Comparison of ENCODE assay signal across 12 cellular contexts in the genomic region with DNA sequence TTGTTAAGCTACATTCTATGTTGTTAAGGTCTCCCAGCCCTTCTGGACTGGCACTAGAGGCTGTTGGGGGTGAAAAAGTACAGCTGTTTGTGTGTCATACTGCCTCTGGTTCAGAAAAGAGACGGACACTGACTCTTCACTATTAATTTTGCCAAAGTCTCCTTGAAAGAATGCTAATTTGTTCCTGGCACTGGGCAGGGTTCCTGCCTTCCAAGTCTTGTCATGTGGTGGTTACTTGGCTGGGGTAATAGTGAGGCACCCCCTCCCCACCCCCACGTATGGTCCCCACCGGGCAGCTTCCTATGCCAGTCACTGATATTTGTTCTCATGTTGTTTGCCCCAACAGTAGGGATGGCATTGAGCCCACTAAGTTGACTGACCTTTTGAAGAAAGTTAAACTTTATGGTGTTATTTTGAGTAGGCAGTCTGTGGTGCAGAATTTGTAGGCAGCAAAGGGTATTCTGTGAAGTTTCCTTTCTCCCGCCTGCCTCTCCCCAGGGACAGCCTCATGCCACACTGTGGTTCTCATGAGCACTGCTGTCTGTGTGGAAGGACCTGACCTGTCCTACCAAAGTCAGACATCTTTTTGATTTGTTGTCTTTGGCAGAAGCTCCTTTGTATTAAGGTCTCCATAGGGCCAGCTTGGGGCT. TPM values are rescaled to one million over a fixed set of nuclear protein-coding genes. Genes with fewer than 3 reads are reported as not detected.
A peak's percentile ranks its signal among the peaks of the same experiment; 100 is the strongest.
DNase-seq lines count a peak whose midpoint lies in the region; ATAC-seq and TF ChIP-seq lines count a peak whose summit lies in the region.
"Had no signal": no experiment of that assay in that cellular context is flagged by ENCODE, and none has a peak within 500 bp of the region (broad histone marks: within the 10 kb centered on the region; RNA-seq: fewer than 3 reads in every experiment).

No MANE protein-coding gene starts in this region.

- no peaks in the 10 kb centered on the region for H3K9me3 ChIP-seq in sigmoid colon
- H3K9me3 ChIP-seq in CD4-positive, alpha-beta memory T cell (ENCODE audit: control insufficient read depth in 1 of 2, low read length in 2 of 2) = no peaks in the 10 kb centered on the region
- H3K9me3 ChIP-seq: neutrophil had no signal

- no peak for TF ChIP-seq EP300 in sigmoid colon (IDR thresholded peaks at IDR 0.05)

- POLR2A ChIA-PET in CD4-positive, alpha-beta memory T cell (lab: Charles Lee; ENCODE audit: partially characterized antibody) = interaction anchor here (0.7 kb wide), 1 partner anchor 8 kb away, joined by 3 read pairs; a partner anchor contains a TSS

- no peaks in the 10 kb centered on the region for H3K36me3 ChIP-seq in sigmoid colon
- no peaks in the 10 kb centered on the region for H3K36me3 ChIP-seq in CD4-positive, alpha-beta memory T cell (ENCODE audit: insufficient read depth, low read length)
- H3K36me3 ChIP-seq: neutrophil had no signal

- DNase-seq in head of caudate nucleus = peak in 32 of 42 donors; percentile 10 to 84 (median 48)
- DNase-seq in sigmoid colon = no peak
- DNase-seq in CD4-positive, alpha-beta memory T cell = no peak
- no peak for DNase-seq in effector CD4-positive, alpha-beta T cell
- DNase-seq: activated CD4-positive, alpha-beta T cell treated with anti-CD3 and anti-CD28 coated beads for 4 hours; glutamatergic neuron had no signal

- ATAC-seq in GM18858 (IDR thresholded peaks at IDR 0.05; ENCODE audit: unreplicated experiment) (peak; percentile 49), HG03460 (IDR thresholded peaks at IDR 0.05; ENCODE audit: unreplicated experiment) (peak; percentile 71), GM19035 (IDR thresholded peaks at IDR 0.05; ENCODE audit: unreplicated experiment) (no peak), GM21529 (IDR thresholded peaks at IDR 0.05; ENCODE audit: unreplicated experiment) (no peak)
- ATAC-seq: Panc1 had no signal

- no peak for TF ChIP-seq CTCF in sigmoid colon (IDR thresholded peaks at IDR 0.05)

- peaks cover 22 to 49% (median 34%) of the 10 kb centered on the region in 4 donors for H3K4me1 Mint-ChIP-seq in CD4-positive, alpha-beta memory T cell

- no peaks in the 10 kb centered on the region for H3K27me3 Mint-ChIP-seq in CD4-positive, alpha-beta memory T cell

- H3K4me3 Mint-ChIP-seq in CD4-positive, alpha-beta memory T cell = no peak overlapping the region

- CTCF ChIA-PET in CD4-positive, alpha-beta memory T cell (lab: Charles Lee; ENCODE audit: partially characterized antibody) = interaction anchor here (1.8 kb wide), 1 partner anchor 9 kb away, joined by 6 read pairs; a partner anchor contains a TSS

- no peaks in the 10 kb centered on the region for H3K27me3 ChIP-seq in sigmoid colon
- no peaks in the 10 kb centered on the region for H3K27me3 ChIP-seq in CD4-positive, alpha-beta memory T cell (ENCODE audit: insufficient read depth, low read length)
- H3K27me3 ChIP-seq: neutrophil had no signal

- peaks cover 15 to 23% of the 10 kb centered on the region in 2 donors for H3K36me3 Mint-ChIP-seq in CD4-positive, alpha-beta memory T cell

- no peak for TF ChIP-seq POLR2A in sigmoid colon (IDR thresholded peaks at IDR 0.05)

- 71 to 86% methylated on average over 4 of the region's 4 CpGs for WGBS in sigmoid colon, 2 donors

- no peak overlapping the region for H3K4me3 ChIP-seq in sigmoid colon
- no peak overlapping the region for H3K4me3 ChIP-seq in CD4-positive, alpha-beta memory T cell (ENCODE audit: low read length in 2 of 2)

- H3K4me1 ChIP-seq in sigmoid colon = peaks cover 0 to 46% (median 37%) of the 10 kb centered on the region in 4 donors
- peaks cover 20% of the 10 kb centered on the region for H3K4me1 ChIP-seq in CD4-positive, alpha-beta memory T cell (ENCODE audit: insufficient read depth, low read length)

- H3K27ac Mint-ChIP-seq in CD4-positive, alpha-beta memory T cell = no peak overlapping the region

- H3K27ac ChIP-seq in sigmoid colon = peak overlapping the region in 3 of 4 donors; percentile 56 to 69 (median 68)
- H3K27ac ChIP-seq in CD4-positive, alpha-beta memory T cell (ENCODE audit: low read depth, low read length) = no peak overlapping the region
- H3K27ac ChIP-seq: neutrophil had no signal

- intact Hi-C loops in head of caudate nucleus (cut with DNase I) = no loop called here
- intact Hi-C loops in sigmoid colon (cut with DNase I) = no loop called here
- intact Hi-C loops in CD4-positive, alpha-beta memory T cell (cut with micrococcal nuclease) = no loop called here

- H3K9me3 Mint-ChIP-seq in CD4-positive, alpha-beta memory T cell = no peaks in the 10 kb centered on the region

RNA-seq across cellular contexts. Expression of a gene that starts 8.7 kb away (rescaled TPM):
- 10 to 100 TPM; 30.0 to 49.0 (median 36.8) TPM for total RNA-seq in sigmoid colon
- 10 to 100 TPM in 1 of 3 donors, 1 to 10 TPM in 2; 1.8 to 15.7 (median 6.7) TPM for polyA plus RNA-seq in sigmoid colon
- 10 to 100 TPM; 59.4 to 59.8 TPM for total RNA-seq in CD4-positive, alpha-beta memory T cell
- 10 to 100 TPM; 53.7 to 57.0 TPM for polyA plus RNA-seq in CD4-positive, alpha-beta memory T cell

RNA-seq across cellular contexts. Expression of a gene that starts 15.7 kb away (rescaled TPM):
- 10 to 100 TPM; 24.6 to 54.8 (median 40.0) TPM for total RNA-seq in sigmoid colon
- 100 to 1,000 TPM in 2 of 3 donors, 10 to 100 TPM in 1; 69.7 to 145 (median 137) TPM for polyA plus RNA-seq in sigmoid colon
- 10 to 100 TPM; 60.0 to 60.5 TPM for total RNA-seq in CD4-positive, alpha-beta memory T cell
- polyA plus RNA-seq in CD4-positive, alpha-beta memory T cell = 10 to 100 TPM; 68.8 to 71.9 TPM

RNA-seq across cellular contexts. Expression of a gene that starts 22.6 kb away (rescaled TPM):
- 100 to 1,000 TPM in 1 of 4 donors, 10 to 100 TPM in 3; 79.3 to 116 (median 94.0) TPM for total RNA-seq in sigmoid colon
- polyA plus RNA-seq in sigmoid colon = 100 to 1,000 TPM in 2 of 3 donors, 10 to 100 TPM in 1; 68.7 to 145 (median 119) TPM
- 10 to 100 TPM; 81.6 to 87.3 TPM for total RNA-seq in CD4-positive, alpha-beta memory T cell
- 100 to 1,000 TPM; 215 to 248 TPM for polyA plus RNA-seq in CD4-positive, alpha-beta memory T cell

Comparison
In these comparisons a context has a peak if more than half of its experiments do, and no peak if none do; other contexts are left out.
1. ATAC-seq: peak in GM18858 (single experiment) and HG03460 (single experiment); none in GM19035 (single experiment) and GM21529 (single experiment).
2. DNase-seq: peak in head of caudate nucleus (32 of 42); none in sigmoid colon (single experiment), CD4-positive, alpha-beta memory T cell (0 of 5) and effector CD4-positive, alpha-beta T cell (single experiment).